ENCODE assay signal across 1 cellular context in genomic region chr7:133650487-133651292, GRCh38.
TF ChIP-seq lines count a peak whose summit lies in the region.

No MANE protein-coding gene starts in this region.

TF ChIP-seq in IMR-90, 13 proteins besides CTCF, POLR2A, EP300 and RAD21 (continued from another document):
- TF ChIP-seq CHD1 (IDR thresholded peaks at IDR 0.05; ENCODE audit: low read depth, low read length) (no peak), RCOR1 (IDR thresholded peaks at IDR 0.05; ENCODE audit: insufficient replicate concordance, low read length) (no peak), NFE2L2 (IDR thresholded peaks at IDR 0.05; ENCODE audit: low read depth, low read length) (no peak), BHLHE40 (IDR thresholded peaks at IDR 0.05; ENCODE audit: low read depth, low read length) (no peak), RFX5 (IDR thresholded peaks at IDR 0.05; ENCODE audit: low read depth, low read length) (no peak), MAFK (IDR thresholded peaks at IDR 0.05; ENCODE audit: low read depth, low read length) (no peak), FOS (IDR thresholded peaks at IDR 0.05; ENCODE audit: low read depth, low read length) (no peak), MXI1 (IDR thresholded peaks at IDR 0.05; ENCODE audit: borderline replicate concordance, low read depth, low read length) (no peak), MAZ (IDR thresholded peaks at IDR 0.05; ENCODE audit: borderline replicate concordance, low read depth, low read length) (no peak), SMC3 (IDR thresholded peaks at IDR 0.05; ENCODE audit: low read depth, low read length) (no peak)
